ENCODE assay signal across 8 cellular contexts in genomic region chr11:576791-577610, GRCh38. TPM values are rescaled to one million over a fixed set of nuclear protein-coding genes. Genes with fewer than 3 reads are reported as not detected.
DNase-seq lines count a peak whose midpoint lies in the region; ATAC-seq, FAIRE-seq and TF ChIP-seq lines count a peak whose summit lies in the region.

No MANE protein-coding gene starts in this region.

- H3K27ac Mint-ChIP-seq in activated CD4-positive, alpha-beta T cell treated with anti-CD3 and anti-CD28 coated beads for 36 hours = peak overlapping the region; percentile 83
- peak overlapping the region; percentile 87 for H3K27ac Mint-ChIP-seq in activated naive CD8-positive, alpha-beta T cell treated with anti-CD3 and anti-CD28 coated beads, Interleukin-2, amount 10 ng/mL, durations not matched to agents 7 days and 5 days

- peak overlapping the region; percentile 83 for H3K27ac ChIP-seq in keratinocyte (ENCODE audit: control insufficient read depth, insufficient read depth, low read length)
- H3K27ac ChIP-seq in substantia nigra (ENCODE audit: low read depth, low read length, poor library complexity, severe bottlenecking) = peak overlapping the region; percentile 49

- no peak for DNase-seq in activated CD4-positive, alpha-beta T cell treated with anti-CD3 and anti-CD28 coated beads for 36 hours
- no peak for DNase-seq in activated CD4-positive, alpha-beta T cell treated with anti-CD3 and anti-CD28 coated beads for 4 hours
- no peak for DNase-seq in activated naive CD8-positive, alpha-beta T cell treated with anti-CD3 and anti-CD28 coated beads, Interleukin-2, amount 10 ng/mL, durations not matched to agents 7 days and 5 days
- DNase-seq in keratinocyte (ENCODE audit: low read depth, low spot score) (no peak), substantia nigra (lab: John Stamatoyannopoulos, UW) (no peak), glomerular visceral epithelial cell (ENCODE audit: extremely low spot score) (no peak)

- no peaks in the 10 kb centered on the region for H3K9me3 Mint-ChIP-seq in activated CD4-positive, alpha-beta T cell treated with anti-CD3 and anti-CD28 coated beads for 36 hours (ENCODE audit: low read depth)
- H3K9me3 Mint-ChIP-seq in activated naive CD8-positive, alpha-beta T cell treated with anti-CD3 and anti-CD28 coated beads, Interleukin-2, amount 10 ng/mL, durations not matched to agents 7 days and 5 days = no peaks in the 10 kb centered on the region

- no peaks in the 10 kb centered on the region for H3K9me3 ChIP-seq in keratinocyte (ENCODE audit: control insufficient read depth, low read depth, low read length)

- H3K36me3 Mint-ChIP-seq in activated CD4-positive, alpha-beta T cell treated with anti-CD3 and anti-CD28 coated beads for 36 hours (ENCODE audit: low read depth) = peaks cover 18% of the 10 kb centered on the region
- H3K36me3 Mint-ChIP-seq in activated naive CD8-positive, alpha-beta T cell treated with anti-CD3 and anti-CD28 coated beads, Interleukin-2, amount 10 ng/mL, durations not matched to agents 7 days and 5 days = peaks cover 7% of the 10 kb centered on the region

- no peak for ATAC-seq in activated CD4-positive, alpha-beta T cell treated with anti-CD3 and anti-CD28 coated beads for 36 hours
- ATAC-seq in activated naive CD8-positive, alpha-beta T cell treated with anti-CD3 and anti-CD28 coated beads, Interleukin-2, amount 10 ng/mL, durations not matched to agents 7 days and 5 days (ENCODE audit: low read depth) = no peak
- ATAC-seq in HG02678 (IDR thresholded peaks at IDR 0.05; ENCODE audit: unreplicated experiment) (no peak), HG03520 (IDR thresholded peaks at IDR 0.05; ENCODE audit: unreplicated experiment) (no peak)

- peaks cover 8% of the 10 kb centered on the region for H3K9me1 ChIP-seq in keratinocyte (ENCODE audit: control insufficient read depth, extremely low read depth, insufficient read depth, low read length)

- no peak for TF ChIP-seq CTCF in keratinocyte (optimal IDR thresholded peaks at IDR 0.05 in 1 of 3, IDR thresholded peaks at IDR 0.05 in 1 of 3, conservative IDR thresholded peaks at IDR 0.05 in 1 of 3; ENCODE audit: extremely low read depth in 1 of 3, insufficient read depth in 2 of 3, low read length in 3 of 3)

- peak overlapping the region; percentile 78 to 97 (median 96) for H3K4me3 ChIP-seq in keratinocyte (ENCODE audit: control insufficient read depth in 2 of 3, extremely low read depth in 1 of 3, insufficient read depth in 2 of 3, low read depth in 1 of 3, low read length in 3 of 3)

- H3K9ac ChIP-seq in keratinocyte (ENCODE audit: control insufficient read depth, extremely low read depth, insufficient read depth, low read length) = peak overlapping the region; percentile 99

- POLR2A ChIA-PET in activated CD4-positive, alpha-beta T cell treated with anti-CD3 and anti-CD28 coated beads for 36 hours (lab: Charles Lee) = interaction anchor here (1.5 kb wide), 2 partner anchors 11 kb away, joined by 9 to 10 read pairs; no protein-coding TSS in a partner anchor
- POLR2A ChIA-PET in activated naive CD8-positive, alpha-beta T cell treated with anti-CD3 and anti-CD28 coated beads, Interleukin-2, amount 10 ng/mL, durations not matched to agents 7 days and 5 days (lab: Charles Lee) = interaction anchor here (1.1 to 2.2 kb wide), 5 partner anchors 9 to 149 kb away, joined by 3 to 18 read pairs (median 5); no protein-coding TSS in a partner anchor

- CTCF ChIA-PET in activated CD4-positive, alpha-beta T cell treated with anti-CD3 and anti-CD28 coated beads for 36 hours (lab: Charles Lee) = no interaction called here

- H3K27me3 Mint-ChIP-seq in activated CD4-positive, alpha-beta T cell treated with anti-CD3 and anti-CD28 coated beads for 36 hours = peaks cover 10% of the 10 kb centered on the region
- peaks cover 16% of the 10 kb centered on the region for H3K27me3 Mint-ChIP-seq in activated naive CD8-positive, alpha-beta T cell treated with anti-CD3 and anti-CD28 coated beads, Interleukin-2, amount 10 ng/mL, durations not matched to agents 7 days and 5 days

- no peak overlapping the region for H2AFZ ChIP-seq in keratinocyte (ENCODE audit: control insufficient read depth, low read length)

- FAIRE-seq in keratinocyte (lab: Jason Lieb, UNC) = no peak

- H4K20me1 ChIP-seq in keratinocyte (ENCODE audit: control insufficient read depth, extremely low read depth, insufficient read depth, low read length) = peaks cover 45% of the 10 kb centered on the region

- intact Hi-C loops in activated CD4-positive, alpha-beta T cell treated with anti-CD3 and anti-CD28 coated beads for 36 hours (cut with DNase I, micrococcal nuclease) = loop anchor here (1.0 to 10.0 kb wide), 18 partner anchors 9 to 370 kb away; partner anchors contain the start of genes LMNTD2 (in 2 of the 2), RASSF7 (in 2 of the 2), SLC25A22 (in 2 of the 2) and BET1L (in 1 of the 2)

- H3K4me1 ChIP-seq in keratinocyte (ENCODE audit: control insufficient read depth, extremely low read depth, insufficient read depth, low read length) = peaks cover 37% of the 10 kb centered on the region

- no peaks in the 10 kb centered on the region for H3K27me3 ChIP-seq in keratinocyte (ENCODE audit: control insufficient read depth, extremely low read depth, insufficient read depth, low read length)

- peak overlapping the region; percentile 97 for H3K4me2 ChIP-seq in keratinocyte (ENCODE audit: control insufficient read depth, extremely low read depth, insufficient read depth, low read depth, low read length)

- H3K4me3 Mint-ChIP-seq in activated CD4-positive, alpha-beta T cell treated with anti-CD3 and anti-CD28 coated beads for 36 hours = peak overlapping the region; percentile 86
- H3K4me3 Mint-ChIP-seq in activated naive CD8-positive, alpha-beta T cell treated with anti-CD3 and anti-CD28 coated beads, Interleukin-2, amount 10 ng/mL, durations not matched to agents 7 days and 5 days = peak overlapping the region; percentile 92

- dilution Hi-C loops in keratinocyte (cut with MboI; ENCODE audit: extremely low pct_ligation_motif_present, low sequenced_read_pairs) = no loop called here

- peaks cover 50% of the 10 kb centered on the region for H3K4me1 Mint-ChIP-seq in activated CD4-positive, alpha-beta T cell treated with anti-CD3 and anti-CD28 coated beads for 36 hours
- H3K4me1 Mint-ChIP-seq in activated naive CD8-positive, alpha-beta T cell treated with anti-CD3 and anti-CD28 coated beads, Interleukin-2, amount 10 ng/mL, durations not matched to agents 7 days and 5 days = peaks cover 39% of the 10 kb centered on the region

- H3K79me2 ChIP-seq in keratinocyte (ENCODE audit: control insufficient read depth, insufficient read depth, low read length) = peaks cover 53% of the 10 kb centered on the region

- peaks cover 8 to 15% of the 10 kb centered on the region in 2 experiments for H3K36me3 ChIP-seq in keratinocyte (ENCODE audit: control insufficient read depth in 2 of 2, extremely low read depth in 1 of 2, insufficient read depth in 2 of 2, low read length in 2 of 2)

RNA-seq across cellular contexts. Expression of gene PHRF1, which starts 0.7 kb away (rescaled TPM):
- 10 to 100 TPM; 40.0 to 44.5 TPM for total RNA-seq in activated CD4-positive, alpha-beta T cell treated with anti-CD3 and anti-CD28 coated beads for 36 hours
- total RNA-seq in activated naive CD8-positive, alpha-beta T cell treated with anti-CD3 and anti-CD28 coated beads, Interleukin-2, amount 10 ng/mL, durations not matched to agents 7 days and 5 days = 10 to 100 TPM; 55.4 to 58.9 TPM
- 10.7 to 15.2 TPM (median 13.7 TPM) in 3 replicates for polyA plus RNA-seq in keratinocyte
- polyA plus RNA-seq in keratinocyte (2011; ENCODE audit: low read depth) = 8.8 TPM
- 5.8 and 13.6 TPM in 2 replicates for polyA plus RNA-seq in keratinocyte (2011; cell fraction: cytosol; rRNA removed)
- 27.9 and 36.6 TPM in 2 replicates for polyA plus RNA-seq in keratinocyte (2011; cell fraction: nucleus; rRNA removed)
- polyA plus RNA-seq in keratinocyte (2012; ENCODE audit: low replicate concordance) = 10.3 and 23.2 TPM in 2 replicates
- 10.0 to 29.1 TPM (median 12.6 TPM) in 3 replicates for polyA minus RNA-seq in keratinocyte
- polyA minus RNA-seq in keratinocyte (2011; cell fraction: cytosol; rRNA and poly(A)+ RNA removed) = 18.0 TPM
- polyA minus RNA-seq in keratinocyte (2011; cell fraction: nucleus; rRNA and poly(A)+ RNA removed) = 32.3 and 38.0 TPM in 2 replicates

RNA-seq across cellular contexts. Expression of gene RASSF7, which starts 16.2 kb away (rescaled TPM):
- 10 to 100 TPM; 16.8 TPM for total RNA-seq in activated CD4-positive, alpha-beta T cell treated with anti-CD3 and anti-CD28 coated beads for 36 hours
- 10 to 100 TPM; 36.5 to 41.0 TPM for total RNA-seq in activated naive CD8-positive, alpha-beta T cell treated with anti-CD3 and anti-CD28 coated beads, Interleukin-2, amount 10 ng/mL, durations not matched to agents 7 days and 5 days
- polyA plus RNA-seq in keratinocyte = 23.1 to 63.6 TPM (median 24.3 TPM) in 3 replicates
- 11.0 TPM for polyA plus RNA-seq in keratinocyte (2011; ENCODE audit: low read depth)
- 11.0 and 33.6 TPM in 2 replicates for polyA plus RNA-seq in keratinocyte (2011; cell fraction: cytosol; rRNA removed)
- 91.2 and 106 TPM in 2 replicates for polyA plus RNA-seq in keratinocyte (2011; cell fraction: nucleus; rRNA removed)
- polyA plus RNA-seq in keratinocyte (2012; ENCODE audit: low replicate concordance) = 23.0 and 32.2 TPM in 2 replicates
- 10.4 to 19.1 TPM (median 15.0 TPM) in 3 replicates for polyA minus RNA-seq in keratinocyte
- polyA minus RNA-seq in keratinocyte (2011; cell fraction: cytosol; rRNA and poly(A)+ RNA removed) = 56.2 TPM
- 30.8 and 35.3 TPM in 2 replicates for polyA minus RNA-seq in keratinocyte (2011; cell fraction: nucleus; rRNA and poly(A)+ RNA removed)

RNA-seq across cellular contexts. Expression of gene LMNTD2, which starts 16.5 kb away (rescaled TPM):
- total RNA-seq in activated CD4-positive, alpha-beta T cell treated with anti-CD3 and anti-CD28 coated beads for 36 hours = 1 to 10 TPM; 2.7 to 4.9 TPM
- 1 to 10 TPM; 2.5 to 2.7 TPM for total RNA-seq in activated naive CD8-positive, alpha-beta T cell treated with anti-CD3 and anti-CD28 coated beads, Interleukin-2, amount 10 ng/mL, durations not matched to agents 7 days and 5 days
- polyA plus RNA-seq in keratinocyte = 0.94 to 1.5 TPM (median 1.2 TPM) in 3 replicates
- polyA plus RNA-seq in keratinocyte (2011; ENCODE audit: low read depth) = 1.7 TPM
- polyA plus RNA-seq in keratinocyte (2011; cell fraction: cytosol; rRNA removed) = 0.13 and 0.73 TPM in 2 replicates
- polyA plus RNA-seq in keratinocyte (2011; cell fraction: nucleus; rRNA removed) = 4.6 and 7.2 TPM in 2 replicates
- 0.81 and 1.4 TPM in 2 replicates for polyA plus RNA-seq in keratinocyte (2012; ENCODE audit: low replicate concordance)
- 0.13 to 0.58 TPM (median 0.49 TPM) in 3 replicates for polyA minus RNA-seq in keratinocyte
- polyA minus RNA-seq in keratinocyte (2011; cell fraction: cytosol; rRNA and poly(A)+ RNA removed) = 1.2 TPM
- polyA minus RNA-seq in keratinocyte (2011; cell fraction: nucleus; rRNA and poly(A)+ RNA removed) = 0.31 and 1.2 TPM in 2 replicates

RNA-seq across cellular contexts. Expression of gene IRF7, which starts 38.7 kb away (rescaled TPM):
- 10 to 100 TPM; 57.1 to 62.6 TPM for total RNA-seq in activated CD4-positive, alpha-beta T cell treated with anti-CD3 and anti-CD28 coated beads for 36 hours
- total RNA-seq in activated naive CD8-positive, alpha-beta T cell treated with anti-CD3 and anti-CD28 coated beads, Interleukin-2, amount 10 ng/mL, durations not matched to agents 7 days and 5 days = 100 to 1,000 TPM; 160 to 165 TPM
- 7.1 to 10.9 TPM (median 9.5 TPM) in 3 replicates for polyA plus RNA-seq in keratinocyte
- polyA plus RNA-seq in keratinocyte (2011; ENCODE audit: low read depth) = 1.7 TPM
- polyA plus RNA-seq in keratinocyte (2011; cell fraction: cytosol; rRNA removed) = 2.3 and 8.0 TPM in 2 replicates
- polyA plus RNA-seq in keratinocyte (2011; cell fraction: nucleus; rRNA removed) = 8.6 and 13.2 TPM in 2 replicates
- polyA plus RNA-seq in keratinocyte (2012; ENCODE audit: low replicate concordance) = 7.1 and 18.0 TPM in 2 replicates
- polyA minus RNA-seq in keratinocyte = 5.1 to 18.7 TPM (median 6.4 TPM) in 3 replicates
- 19.0 TPM for polyA minus RNA-seq in keratinocyte (2011; cell fraction: cytosol; rRNA and poly(A)+ RNA removed)
- 5.8 and 11.1 TPM in 2 replicates for polyA minus RNA-seq in keratinocyte (2011; cell fraction: nucleus; rRNA and poly(A)+ RNA removed)

RNA-seq across cellular contexts. Expression of gene LRRC56, which starts 39.7 kb away (rescaled TPM):
- under 1 TPM; 0.96 to 0.98 TPM for total RNA-seq in activated CD4-positive, alpha-beta T cell treated with anti-CD3 and anti-CD28 coated beads for 36 hours
- total RNA-seq in activated naive CD8-positive, alpha-beta T cell treated with anti-CD3 and anti-CD28 coated beads, Interleukin-2, amount 10 ng/mL, durations not matched to agents 7 days and 5 days = 1 to 10 TPM; 4.3 to 4.7 TPM
- polyA plus RNA-seq in keratinocyte = 0.14 to 0.44 TPM (median 0.28 TPM) in 3 replicates
- polyA plus RNA-seq in keratinocyte (2011; ENCODE audit: low read depth) = not detected
- polyA plus RNA-seq in keratinocyte (2011; cell fraction: cytosol; rRNA removed) = 0.09 and 0.18 TPM in 2 replicates
- polyA plus RNA-seq in keratinocyte (2011; cell fraction: nucleus; rRNA removed) = 0.53 and 1.1 TPM in 2 replicates
- 0.39 and 0.45 TPM in 2 replicates for polyA plus RNA-seq in keratinocyte (2012; ENCODE audit: low replicate concordance)
- 0.26 to 0.38 TPM (median 0.30 TPM) in 3 replicates for polyA minus RNA-seq in keratinocyte
- polyA minus RNA-seq in keratinocyte (2011; cell fraction: cytosol; rRNA and poly(A)+ RNA removed) = not detected
- polyA minus RNA-seq in keratinocyte (2011; cell fraction: nucleus; rRNA and poly(A)+ RNA removed) = 0.23 and 0.63 TPM in 2 replicates
